18 cellular contexts compared by ENCODE assay signal in genomic region chr20:10946124-10946880, GRCh38.
DNase-seq lines count a peak whose midpoint lies in the region; ATAC-seq, FAIRE-seq and TF ChIP-seq lines count a peak whose summit lies in the region.
"Had no signal": no experiment of that assay in that cellular context is flagged by ENCODE, and none has a peak within 500 bp of the region (broad histone marks: within the 10 kb centered on the region; RNA-seq: fewer than 3 reads in every experiment).

No MANE protein-coding gene starts in this region.

- TF ChIP-seq CTCF in GM13977 (IDR thresholded peaks at IDR 0.05; ENCODE audit: extremely low read depth, insufficient read depth, missing control alignments) = no peak

- DNase-seq in GM13977 (ENCODE audit: low spot score) = peak; percentile 9
- DNase-seq in NCI-H2081 (lab: John Stamatoyannopoulos, UW) = no peak
- no peak for DNase-seq in RCC 7860 (ENCODE audit: low spot score)
- no peak for DNase-seq in NOMO-1 (lab: John Stamatoyannopoulos, UW; ENCODE audit: unreplicated experiment in 2 of 2)
- DNase-seq: CD4-positive, CD25-positive, alpha-beta regulatory T cell; DMS79 treated with DMSO at 0.1 percent for 48 hours; MG63; NCI-H1092 treated with DMSO at 0.1 percent for 48 hours; NCI-H1694 treated with DMSO at 0.1 percent for 48 hours; NCI-H69; PC-9; SHP77 had no signal

- in situ Hi-C loops in GM13977 (cut with MboI; ENCODE audit: low pct_unique_long_range_greater_than_20kb, low sequenced_read_pairs, unreplicated experiment) = no loop called here

- peak; percentile 58 for ATAC-seq in GM19463 (IDR thresholded peaks at IDR 0.05; ENCODE audit: unreplicated experiment)
- ATAC-seq in HG02610 (IDR thresholded peaks at IDR 0.05; ENCODE audit: unreplicated experiment) = peak; percentile 85
- peak; percentile 89 for ATAC-seq in HG03442 (IDR thresholded peaks at IDR 0.05; ENCODE audit: unreplicated experiment)
- ATAC-seq in GM18907 (IDR thresholded peaks at IDR 0.05; ENCODE audit: unreplicated experiment) = no peak

- FAIRE-seq in RCC 7860 (lab: Jason Lieb, UNC) = no peak
- FAIRE-seq: G401.6, H54 had no signal
